13 cellular contexts compared by ENCODE assay signal in genomic region chr7:155767562-155768437, GRCh38. TPM values are rescaled to one million over a fixed set of nuclear protein-coding genes. Genes with fewer than 3 reads are reported as not detected.
DNase-seq lines count a peak whose midpoint lies in the region; ATAC-seq lines count a peak whose summit lies in the region.
"Had no signal": no experiment of that assay in that cellular context is flagged by ENCODE, and none has a peak within 500 bp of the region (broad histone marks: within the 10 kb centered on the region; RNA-seq: fewer than 3 reads in every experiment).

No MANE protein-coding gene starts in this region.

- peak; percentile 35 for DNase-seq in NCI-H1092 treated with DMSO at 0.1 percent for 48 hours (lab: John Stamatoyannopoulos, UW)
- no peak for DNase-seq in NCI-H1092 (lab: John Stamatoyannopoulos, UW)
- DNase-seq in activated T-helper 2 cell treated with anti-CD3 and anti-CD28 coated beads, Interferon-gamma antibody, Interleukin-2, Interleukin-4, amounts not matched to agents 10 μg/mL and 5 μg/mL and 100 μg/mL, durations not matched to agents 14 hours and 24 hours and 36 hours (ENCODE audit: low spot score), result no peak
- no peak for DNase-seq in left colon
- DNase-seq in left cardiac atrium, result no peak
- DNase-seq in amygdala (lab: John Stamatoyannopoulos, UW), result no peak
- DNase-seq: activated B cell treated with CpG ODN at 0.5 μM for 24 hours, islet precursor cell, NCI-H1930, psoas muscle had no signal

- no peak overlapping the region for H3K4me3 Mint-ChIP-seq in activated T-helper 2 cell treated with anti-CD3 and anti-CD28 coated beads, Interferon-gamma antibody, Interleukin-2, Interleukin-4, amounts not matched to agents 10 μg/mL and 5 μg/mL and 100 μg/mL, durations not matched to agents 14 hours and 24 hours and 36 hours (ENCODE audit: low read depth)
- H3K4me3 Mint-ChIP-seq: activated B cell treated with CpG ODN at 0.5 μM for 24 hours had no signal

- no peaks in the 10 kb centered on the region for H3K9me3 Mint-ChIP-seq in activated T-helper 2 cell treated with anti-CD3 and anti-CD28 coated beads, Interferon-gamma antibody, Interleukin-2, Interleukin-4, amounts not matched to agents 10 μg/mL and 5 μg/mL and 100 μg/mL, durations not matched to agents 14 hours and 24 hours and 36 hours
- H3K9me3 Mint-ChIP-seq: activated B cell treated with CpG ODN at 0.5 μM for 24 hours had no signal

- ATAC-seq in HG02642 (IDR thresholded peaks at IDR 0.05; ENCODE audit: poor library complexity, unreplicated experiment) (peak; percentile 7), left colon (peak; percentile 15), left cardiac atrium (no peak), GM18909 (IDR thresholded peaks at IDR 0.05; ENCODE audit: poor library complexity, unreplicated experiment) (no peak)

- intact Hi-C loops in activated T-helper 2 cell treated with anti-CD3 and anti-CD28 coated beads, Interferon-gamma antibody, Interleukin-2, Interleukin-4, amounts not matched to agents 10 μg/mL and 5 μg/mL and 100 μg/mL, durations not matched to agents 14 hours and 24 hours and 36 hours (cut with micrococcal nuclease), result loop anchor here (1.0 kb wide), 2 partner anchors 28 to 169 kb away; no protein-coding TSS in a partner anchor
- intact Hi-C loops in left colon (cut with DNase I, micrococcal nuclease), result loop anchor here in 1 of 2 donors (5.0 kb wide), 1 partner anchor 165 kb away; no protein-coding TSS in a partner anchor
- intact Hi-C loops in left cardiac atrium (cut with DNase I), result loop anchor here in 1 of 2 donors (2.0 to 5.0 kb wide), 2 partner anchors 169 to 840 kb away; no protein-coding TSS in a partner anchor

- peaks cover 78% of the 10 kb centered on the region for H3K36me3 Mint-ChIP-seq in activated T-helper 2 cell treated with anti-CD3 and anti-CD28 coated beads, Interferon-gamma antibody, Interleukin-2, Interleukin-4, amounts not matched to agents 10 μg/mL and 5 μg/mL and 100 μg/mL, durations not matched to agents 14 hours and 24 hours and 36 hours (ENCODE audit: low read depth)

- peak overlapping the region; percentile 61 for H3K27ac Mint-ChIP-seq in activated T-helper 2 cell treated with anti-CD3 and anti-CD28 coated beads, Interferon-gamma antibody, Interleukin-2, Interleukin-4, amounts not matched to agents 10 μg/mL and 5 μg/mL and 100 μg/mL, durations not matched to agents 14 hours and 24 hours and 36 hours
- H3K27ac Mint-ChIP-seq: activated B cell treated with CpG ODN at 0.5 μM for 24 hours had no signal

- peaks cover 41% of the 10 kb centered on the region for H3K4me1 Mint-ChIP-seq in activated T-helper 2 cell treated with anti-CD3 and anti-CD28 coated beads, Interferon-gamma antibody, Interleukin-2, Interleukin-4, amounts not matched to agents 10 μg/mL and 5 μg/mL and 100 μg/mL, durations not matched to agents 14 hours and 24 hours and 36 hours (ENCODE audit: low read depth)

- no peaks in the 10 kb centered on the region for H3K27me3 Mint-ChIP-seq in activated T-helper 2 cell treated with anti-CD3 and anti-CD28 coated beads, Interferon-gamma antibody, Interleukin-2, Interleukin-4, amounts not matched to agents 10 μg/mL and 5 μg/mL and 100 μg/mL, durations not matched to agents 14 hours and 24 hours and 36 hours (ENCODE audit: low read depth)
- H3K27me3 Mint-ChIP-seq: activated B cell treated with CpG ODN at 0.5 μM for 24 hours had no signal

RNA-seq across cellular contexts. Expression of gene SHH, which starts 44.5 kb away (rescaled TPM):
- total RNA-seq in activated T-helper 2 cell treated with anti-CD3 and anti-CD28 coated beads, Interferon-gamma antibody, Interleukin-2, Interleukin-4, amounts not matched to agents 10 μg/mL and 5 μg/mL and 100 μg/mL, durations not matched to agents 14 hours and 24 hours and 36 hours, result 0.07 and 0.14 TPM in 2 replicates
- total RNA-seq in left colon (1 to 10 TPM; 3.4 to 9.4 TPM), left cardiac atrium (not detected)
- total RNA-seq: activated B cell treated with CpG ODN at 0.5 μM for 24 hours, psoas muscle, SJSA1 had no signal

Comparison
In these comparisons a context has a peak if more than half of its experiments do, and no peak if none do; other contexts are left out.
1. ATAC-seq: peak in HG02642 (single experiment) and left colon (single experiment); none in left cardiac atrium (0 of 2) and GM18909 (single experiment).